9 cellular contexts compared by ENCODE assay signal in the genomic region with DNA sequence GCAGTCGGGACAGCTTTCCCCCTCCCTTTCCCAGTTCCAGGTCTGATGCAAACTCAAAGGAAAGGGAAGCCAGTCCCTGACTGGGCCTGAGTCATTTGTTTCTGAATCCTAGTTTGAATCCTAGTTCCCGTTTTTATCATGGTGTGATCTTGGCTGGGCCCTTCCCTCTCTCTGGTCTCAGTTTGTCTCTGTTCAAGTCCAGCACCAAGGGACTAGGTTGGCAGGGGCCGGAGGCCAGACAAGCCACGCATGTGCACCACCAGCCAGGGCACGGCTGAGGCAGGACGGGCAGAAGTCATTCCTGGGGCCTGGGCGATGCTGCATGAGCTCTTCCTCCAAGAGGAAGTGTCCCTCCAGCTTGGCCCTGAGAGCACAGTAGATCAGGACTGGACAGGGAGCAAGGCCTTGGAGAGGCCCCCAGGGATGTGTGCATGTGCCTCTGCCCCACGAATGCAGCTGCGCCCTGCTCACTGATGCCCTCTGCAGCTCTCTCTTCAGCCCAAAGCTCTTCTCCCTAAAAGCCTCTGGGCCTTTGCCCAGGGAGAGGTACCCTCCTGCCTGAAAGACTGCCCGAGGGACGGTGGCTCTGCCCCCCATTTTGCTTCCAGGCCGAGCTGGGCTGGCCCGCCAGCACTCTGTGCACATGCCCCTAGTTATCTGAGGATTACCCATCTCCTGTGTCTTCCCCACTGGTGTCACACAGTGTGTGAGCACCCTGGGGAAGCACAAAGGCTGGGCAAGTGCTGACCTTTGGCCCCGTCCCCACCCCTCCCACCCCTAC.
A peak's percentile ranks its signal among the peaks of the same experiment; 100 is the strongest.
DNase-seq lines count a peak whose midpoint lies in the region; ATAC-seq, FAIRE-seq and TF ChIP-seq lines count a peak whose summit lies in the region.
"Had no signal": no experiment of that assay in that cellular context is flagged by ENCODE, and none has a peak within 500 bp of the region (broad histone marks: within the 10 kb centered on the region; RNA-seq: fewer than 3 reads in every experiment).

No MANE protein-coding gene starts in this region.

- dilution Hi-C loops in mammary epithelial cell (cut with HindIII; ENCODE audit: low sequenced_read_pairs), result no loop called here

- DNase-seq in MCF 10A (ENCODE audit: unreplicated experiment) (peak; percentile 46), mammary epithelial cell (no peak), GM12878 (ENCODE audit: low read depth, low spot score) (no peak), upper lobe of right lung (no peak), DMS153 treated with DMSO at 0.1 percent for 48 hours (lab: John Stamatoyannopoulos, UW; ENCODE audit: unreplicated experiment) (no peak), SJCRH30 (no peak)

- intact Hi-C loops in MCF 10A (cut with micrococcal nuclease) (no loop called here), mammary epithelial cell (cut with micrococcal nuclease) (no loop called here), GM12878 (cut with micrococcal nuclease; ENCODE audit: unreplicated experiment) (no loop called here), upper lobe of right lung (cut with DNase I) (no loop called here)

- 0 out of 2 replicates have a peak, but pooled peaks have one; percentile 16 for TF ChIP-seq RAD21 in GM12878 (IDR thresholded peaks at IDR 0.05; ENCODE audit: insufficient read depth, low read depth, low read length)
- TF ChIP-seq RAD21 in liver (IDR thresholded peaks at IDR 0.05), result peak in 1 of 2 donors; percentile 24

- in situ Hi-C loops in mammary epithelial cell (cut with MboI; ENCODE audit: low sequenced_read_pairs in 2 of 2), result no loop called here
- in situ Hi-C loops in GM12878 (cut with MboI), result no loop called here

- peaks cover 50% of the 10 kb centered on the region for H3K79me2 ChIP-seq in mammary epithelial cell (ENCODE audit: insufficient read depth, low read length)
- no peaks in the 10 kb centered on the region for H3K79me2 ChIP-seq in GM12878 (ENCODE audit: control insufficient read depth, insufficient read depth, low read length)

- H3K4me2 ChIP-seq in mammary epithelial cell (ENCODE audit: insufficient read depth, low read depth, low read length) (no peak overlapping the region), GM12878 (ENCODE audit: control insufficient read depth, insufficient read depth) (no peak overlapping the region)
- H3K4me2 ChIP-seq: KMS-11 had no signal

- no peaks in the 10 kb centered on the region for H3K27me3 Mint-ChIP-seq in MCF 10A (ENCODE audit: insufficient read depth, unreplicated experiment)

- no peak for TF ChIP-seq EP300 in GM12878 (IDR thresholded peaks at IDR 0.05; ENCODE audit: borderline replicate concordance in 1 of 2, control insufficient read depth in 1 of 2, low read depth in 2 of 2, low read length in 2 of 2)

- POLR2A ChIA-PET in MCF 10A (lab: Yijun Ruan, JAX) (no interaction called here), GM12878 (lab: Charles Lee) (no interaction called here)

- no peaks in the 10 kb centered on the region for H3K9me3 ChIP-seq in mammary epithelial cell (replicated peaks; ENCODE audit: insufficient read depth, low read length)
- H3K9me3 ChIP-seq in GM12878 (replicated peaks; ENCODE audit: control insufficient read depth, insufficient read depth, low read length), result no peaks in the 10 kb centered on the region
- H3K9me3 ChIP-seq in liver (ENCODE audit: control insufficient read depth in 4 of 4, low read length in 3 of 4), result no peaks in the 10 kb centered on the region
- H3K9me3 ChIP-seq in upper lobe of right lung, result no peaks in the 10 kb centered on the region
- no peaks in the 10 kb centered on the region for H3K9me3 ChIP-seq in SJCRH30 (replicated peaks)

- H3K27ac Mint-ChIP-seq in MCF 10A (ENCODE audit: low read depth, unreplicated experiment), result peak overlapping the region; percentile 44

- H3K9ac ChIP-seq in mammary epithelial cell (ENCODE audit: insufficient read depth, low read length) (no peak overlapping the region), GM12878 (ENCODE audit: control insufficient read depth, insufficient read depth, low read length) (no peak overlapping the region), liver (ENCODE audit: low read depth in 1 of 2, low read length in 2 of 2) (no peak overlapping the region)
- H3K9ac ChIP-seq: KMS-11 had no signal

- H3K27me3 ChIP-seq in mammary epithelial cell (ENCODE audit: insufficient read depth, low read length), result no peaks in the 10 kb centered on the region
- H3K27me3 ChIP-seq in GM12878 (replicated peaks in 1 of 2; ENCODE audit: control insufficient read depth in 2 of 2, insufficient read depth in 2 of 2, low read length in 1 of 2), result no peaks in the 10 kb centered on the region
- H3K27me3 ChIP-seq in liver (ENCODE audit: control insufficient read depth in 4 of 4, insufficient read depth in 4 of 4, low read length in 3 of 4), result no peaks in the 10 kb centered on the region
- no peaks in the 10 kb centered on the region for H3K27me3 ChIP-seq in upper lobe of right lung
- no peaks in the 10 kb centered on the region for H3K27me3 ChIP-seq in SJCRH30

- H4K20me1 ChIP-seq in mammary epithelial cell (ENCODE audit: insufficient read depth, low read length), result no peaks in the 10 kb centered on the region
- no peaks in the 10 kb centered on the region for H4K20me1 ChIP-seq in GM12878 (ENCODE audit: control insufficient read depth, insufficient read depth)

- TF ChIP-seq CTCF in MCF 10A (IDR thresholded peaks at IDR 0.05; ENCODE audit: unreplicated experiment), result no peak
- TF ChIP-seq CTCF in mammary epithelial cell (conservative IDR thresholded peaks at IDR 0.05 in 1 of 2, IDR thresholded peaks at IDR 0.05 in 1 of 2; ENCODE audit: extremely low read depth in 1 of 2, insufficient read depth in 1 of 2, low read depth in 1 of 2, low read length in 2 of 2), result no peak
- peak in 1 of 3 experiments; percentile 19; a peak in 1 of 6 replicates for TF ChIP-seq CTCF in GM12878 (IDR thresholded peaks at IDR 0.05 in 2 of 3, conservative IDR thresholded peaks at IDR 0.05 in 1 of 3; ENCODE audit: control insufficient read depth in 2 of 3, extremely low read depth in 1 of 3, insufficient read depth in 1 of 3, low read depth in 3 of 3, low read length in 3 of 3)
- no peak for TF ChIP-seq CTCF in liver (IDR thresholded peaks at IDR 0.05; ENCODE audit: low read depth, low read length, missing input control)
- no peak for TF ChIP-seq CTCF in upper lobe of right lung (IDR thresholded peaks at IDR 0.05)

- FAIRE-seq in GM12878 (lab: Jason Lieb, UNC), result no peak

- no peak for TF ChIP-seq POLR2A in GM12878 (IDR thresholded peaks at IDR 0.05; ENCODE audit: low read depth, low read length)

- no peak overlapping the region for H3K4me3 Mint-ChIP-seq in MCF 10A (ENCODE audit: unreplicated experiment)

- CTCF ChIA-PET in MCF 10A (lab: Yijun Ruan, JAX) (interaction anchor here (0.7 kb wide), 1 partner anchor 85 kb away, joined by 3 read pairs; no protein-coding TSS in a partner anchor), mammary epithelial cell (lab: Charles Lee; ENCODE audit: low non-redundant PET) (no interaction called here), GM12878 (lab: Yijun Ruan, JAX) (no interaction called here)

- RAD21 ChIA-PET in GM12878 (lab: Charles Lee; ENCODE audit: unreplicated experiment), result no interaction called here

- 82% methylated on average over 14 of the region's 14 CpGs for WGBS in mammary epithelial cell (ENCODE audit: low coverage, missing lambda C conversion rate)
- 31% methylated on average over 13 of the region's 14 CpGs for WGBS in GM12878 (ENCODE audit: insufficient coverage, insufficient replicate concordance, low lambda C conversion rate, missing lambda C conversion rate)
- 78% methylated on average over 14 of the region's 14 CpGs for WGBS in liver

- H3K4me1 Mint-ChIP-seq in MCF 10A (ENCODE audit: insufficient read depth, unreplicated experiment), result peaks cover 44% of the 10 kb centered on the region

- SMC1A ChIA-PET in GM12878 (lab: Charles Lee; ENCODE audit: uncharacterized antibody, unreplicated experiment), result no interaction called here

- no peaks in the 10 kb centered on the region for H3K9me3 Mint-ChIP-seq in MCF 10A (ENCODE audit: unreplicated experiment)

- peaks cover 61% of the 10 kb centered on the region for H3K4me1 ChIP-seq in mammary epithelial cell (ENCODE audit: insufficient read depth, low read length)
- H3K4me1 ChIP-seq in GM12878 (ENCODE audit: control insufficient read depth, insufficient read depth, low read length), result no peaks in the 10 kb centered on the region
- H3K4me1 ChIP-seq in liver (ENCODE audit: control insufficient read depth in 4 of 4, insufficient read depth in 4 of 4, low read length in 3 of 4), result peaks cover 38 to 63% (median 49%) of the 10 kb centered on the region in 4 donors
- peaks cover 88% of the 10 kb centered on the region for H3K4me1 ChIP-seq in upper lobe of right lung
- H3K4me1 ChIP-seq in SJCRH30, result peaks cover 69% of the 10 kb centered on the region

- no peak overlapping the region for H3K27ac ChIP-seq in mammary epithelial cell (ENCODE audit: insufficient read depth, low read depth, low read length)
- H3K27ac ChIP-seq in GM12878 (ENCODE audit: control insufficient read depth, insufficient read depth), result no peak overlapping the region
- peak overlapping the region; percentile 32 to 33 for H3K27ac ChIP-seq in liver (ENCODE audit: low read depth in 1 of 2, low read length in 2 of 2)
- peak overlapping the region; percentile 72 for H3K27ac ChIP-seq in upper lobe of right lung
- H3K27ac ChIP-seq in SJCRH30, result no peak overlapping the region
- H3K27ac ChIP-seq: KMS-11 had no signal

- no peak overlapping the region for H2AFZ ChIP-seq in mammary epithelial cell (ENCODE audit: low read depth, low read length)
- no peak overlapping the region for H2AFZ ChIP-seq in GM12878 (ENCODE audit: control insufficient read depth, low read depth, low read length)

- H3K36me3 ChIP-seq in mammary epithelial cell (ENCODE audit: insufficient read depth, low read length) (no peaks in the 10 kb centered on the region), GM12878 (ENCODE audit: control insufficient read depth in 2 of 2, insufficient read depth in 2 of 2, low read length in 1 of 2) (no peaks in the 10 kb centered on the region), liver (ENCODE audit: control insufficient read depth in 4 of 4, insufficient read depth in 3 of 4, low read depth in 1 of 4, low read length in 3 of 4) (no peaks in the 10 kb centered on the region), upper lobe of right lung (no peaks in the 10 kb centered on the region), SJCRH30 (no peaks in the 10 kb centered on the region)

- H3K36me3 Mint-ChIP-seq in MCF 10A (ENCODE audit: insufficient read depth, unreplicated experiment), result peaks cover 6% of the 10 kb centered on the region

- ATAC-seq in GM12878 (peak; percentile 44), upper lobe of right lung (peak; percentile 20), GM19035 (IDR thresholded peaks at IDR 0.05; ENCODE audit: unreplicated experiment) (no peak)

- BruUV-seq in MCF 10A (replicated peaks; lab: Mats Ljungman, UMichigan), result no TSS peak
- no TSS peak for BruUV-seq in mammary epithelial cell (replicated peaks; lab: Mats Ljungman, UMichigan)
- BruUV-seq in GM12878 (replicated peaks; lab: Mats Ljungman, UMichigan), result no TSS peak

- H3K4me3 ChIP-seq in mammary epithelial cell (replicated peaks in 1 of 3; ENCODE audit: insufficient read depth in 1 of 3, low read depth in 2 of 3, low read length in 3 of 3) (no peak overlapping the region), GM12878 (no peak overlapping the region), liver (ENCODE audit: low read depth in 1 of 3, low read length in 3 of 3) (no peak overlapping the region), upper lobe of right lung (no peak overlapping the region), SJCRH30 (no peak overlapping the region)

TF ChIP-seq in liver, 16 proteins besides CTCF, POLR2A, EP300 and RAD21 (continues in another document):
- TF ChIP-seq YY1 (IDR thresholded peaks at IDR 0.05), result no peak

Comparison
In these comparisons a context has a peak if more than half of its experiments do, and no peak if none do; other contexts are left out.
1. H3K27ac ChIP-seq: peak in liver (2 of 2) and upper lobe of right lung (single experiment); none in mammary epithelial cell (single experiment), GM12878 (single experiment) and SJCRH30 (single experiment).